Comparison of ENCODE assay signal across 16 cellular contexts in genomic region chr16:48445782-48446533, GRCh38.
A peak's percentile ranks its signal among the peaks of the same experiment; 100 is the strongest.
DNase-seq lines count a peak whose midpoint lies in the region; ATAC-seq and TF ChIP-seq lines count a peak whose summit lies in the region.
"Had no signal": no experiment of that assay in that cellular context is flagged by ENCODE, and none has a peak within 500 bp of the region (broad histone marks: within the 10 kb centered on the region; RNA-seq: fewer than 3 reads in every experiment).

No MANE protein-coding gene starts in this region.

- CTCF ChIA-PET in naive thymus-derived CD4-positive, alpha-beta T cell (lab: Charles Lee): no interaction called here

- no peak overlapping the region for H3K4me3 ChIP-seq in left ventricle myocardium inferior
- no peak overlapping the region for H3K4me3 ChIP-seq in ascending aorta
- no peak overlapping the region for H3K4me3 ChIP-seq in vagina
- no peak overlapping the region for H3K4me3 ChIP-seq in naive thymus-derived CD4-positive, alpha-beta T cell (ENCODE audit: low read length)
- H3K4me3 ChIP-seq: GM12878 had no signal

- POLR2A ChIA-PET in naive thymus-derived CD4-positive, alpha-beta T cell (lab: Charles Lee): no interaction called here

- no peaks in the 10 kb centered on the region for H3K36me3 Mint-ChIP-seq in nephron progenitor cell (ENCODE audit: low read depth)
- no peaks in the 10 kb centered on the region for H3K36me3 Mint-ChIP-seq in naive thymus-derived CD4-positive, alpha-beta T cell

- H3K27ac Mint-ChIP-seq in nephron progenitor cell: peak overlapping the region; percentile 25
- H3K27ac Mint-ChIP-seq in naive thymus-derived CD4-positive, alpha-beta T cell: no peak overlapping the region

- DNase-seq in left ventricle myocardium inferior (no peak), cardiac septum (ENCODE audit: low spot score) (no peak), ascending aorta (ENCODE audit: low spot score in 2 of 2) (no peak), nephron progenitor cell (no peak), vagina (ENCODE audit: extremely low spot score in 2 of 2) (no peak)
- no peak for DNase-seq in stimulated activated CD4-positive, alpha-beta T cell treated with anti-CD3 and anti-CD28 coated beads, Interleukin-4, amount 100 ng/mL, for 1 hour
- no peak for DNase-seq in naive thymus-derived CD4-positive, alpha-beta T cell
- DNase-seq: DMS 273 treated with DMSO at 0.1 percent for 48 hours, KG1, NCI-H1048, NCI-H146, NCI-H2081, NCI-H774 had no signal

- H3K9me3 Mint-ChIP-seq in nephron progenitor cell: no peaks in the 10 kb centered on the region
- peaks cover 0 to 1% (median 0%) of the 10 kb centered on the region in 11 donors for H3K9me3 Mint-ChIP-seq in naive thymus-derived CD4-positive, alpha-beta T cell

- ATAC-seq in GM18868 (IDR thresholded peaks at IDR 0.05; ENCODE audit: unreplicated experiment): no peak
- no peak for ATAC-seq in naive thymus-derived CD4-positive, alpha-beta T cell

- H3K27ac ChIP-seq in left ventricle myocardium inferior (replicated peaks): peak overlapping the region; percentile 81
- peak overlapping the region; percentile 56 to 63 for H3K27ac ChIP-seq in ascending aorta
- peak overlapping the region; percentile 63 for H3K27ac ChIP-seq in vagina
- no peak overlapping the region for H3K27ac ChIP-seq in naive thymus-derived CD4-positive, alpha-beta T cell (ENCODE audit: low read depth, low read length)
- H3K27ac ChIP-seq: C4-2B had no signal

- no peaks in the 10 kb centered on the region for H3K9me3 ChIP-seq in left ventricle myocardium inferior (replicated peaks)
- no peaks in the 10 kb centered on the region for H3K9me3 ChIP-seq in ascending aorta
- H3K9me3 ChIP-seq in vagina: no peaks in the 10 kb centered on the region
- no peaks in the 10 kb centered on the region for H3K9me3 ChIP-seq in naive thymus-derived CD4-positive, alpha-beta T cell (ENCODE audit: control insufficient read depth in 2 of 3, low read length in 3 of 3)

- peaks cover 17% of the 10 kb centered on the region for H3K4me1 ChIP-seq in left ventricle myocardium inferior
- peaks cover 0 to 7% of the 10 kb centered on the region in 2 donors for H3K4me1 ChIP-seq in ascending aorta
- peaks cover 16% of the 10 kb centered on the region for H3K4me1 ChIP-seq in vagina
- no peaks in the 10 kb centered on the region for H3K4me1 ChIP-seq in naive thymus-derived CD4-positive, alpha-beta T cell (ENCODE audit: control insufficient read depth in 2 of 2, insufficient read depth in 2 of 2, low read length in 2 of 2)

- no peak overlapping the region for H3K4me3 Mint-ChIP-seq in nephron progenitor cell
- no peak overlapping the region for H3K4me3 Mint-ChIP-seq in naive thymus-derived CD4-positive, alpha-beta T cell

- intact Hi-C loops in left ventricle myocardium inferior (cut with micrococcal nuclease) (no loop called here), cardiac septum (cut with DNase I) (no loop called here), ascending aorta (cut with DNase I) (loop anchor here (5.0 kb wide), 1 partner anchor 64 kb away; no protein-coding TSS in a partner anchor), vagina (cut with DNase I) (no loop called here)
- intact Hi-C loops in naive thymus-derived CD4-positive, alpha-beta T cell (cut with micrococcal nuclease): no loop called here

- H3K27me3 Mint-ChIP-seq in nephron progenitor cell (ENCODE audit: low read depth, poor library complexity): peaks cover 6% of the 10 kb centered on the region
- H3K27me3 Mint-ChIP-seq in naive thymus-derived CD4-positive, alpha-beta T cell: peaks cover 0 to 2% (median 0%) of the 10 kb centered on the region in 5 donors

- no peak for TF ChIP-seq POLR2A in vagina (IDR thresholded peaks at IDR 0.05)

- peaks cover 25% of the 10 kb centered on the region for H3K4me1 Mint-ChIP-seq in nephron progenitor cell
- H3K4me1 Mint-ChIP-seq in naive thymus-derived CD4-positive, alpha-beta T cell: peaks cover 0 to 5% (median 0%) of the 10 kb centered on the region in 7 donors

- H3K27me3 ChIP-seq in left ventricle myocardium inferior (ENCODE audit: low read depth) (no peaks in the 10 kb centered on the region), ascending aorta (no peaks in the 10 kb centered on the region), vagina (no peaks in the 10 kb centered on the region)
- no peaks in the 10 kb centered on the region for H3K27me3 ChIP-seq in naive thymus-derived CD4-positive, alpha-beta T cell (ENCODE audit: control insufficient read depth in 2 of 2, insufficient read depth in 2 of 2, low read length in 2 of 2)

- TF ChIP-seq CTCF in left ventricle myocardium inferior (IDR thresholded peaks at IDR 0.05; ENCODE audit: borderline replicate concordance) (no peak), ascending aorta (IDR thresholded peaks at IDR 0.05) (no peak), nephron progenitor cell (IDR thresholded peaks at IDR 0.05) (no peak), vagina (IDR thresholded peaks at IDR 0.05) (no peak)

- H3K36me3 ChIP-seq in left ventricle myocardium inferior (no peaks in the 10 kb centered on the region), ascending aorta (no peaks in the 10 kb centered on the region), vagina (no peaks in the 10 kb centered on the region)
- no peaks in the 10 kb centered on the region for H3K36me3 ChIP-seq in naive thymus-derived CD4-positive, alpha-beta T cell (ENCODE audit: control insufficient read depth in 2 of 3, insufficient read depth in 3 of 3, low read length in 3 of 3)
